ENCODE assay signal across 1 cellular context in the genomic region with DNA sequence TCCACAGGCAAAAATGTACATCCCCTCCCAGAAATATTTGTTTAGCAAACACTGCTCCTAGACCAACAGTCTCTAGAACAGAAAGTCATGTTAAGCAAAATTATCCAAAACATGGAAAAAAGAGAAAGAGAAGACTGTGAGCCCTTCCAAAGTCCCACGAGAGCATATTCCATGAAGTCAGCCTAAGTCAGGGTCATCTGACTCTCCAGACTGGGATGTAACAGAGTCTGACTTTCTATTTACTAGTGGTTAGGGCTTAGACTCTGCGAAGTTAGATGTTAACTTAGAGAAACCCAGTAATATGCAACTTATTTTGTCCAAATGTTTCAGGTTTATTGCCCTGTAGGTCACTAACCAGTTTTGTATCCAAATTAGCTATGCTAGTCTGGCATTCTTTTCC.
TF ChIP-seq lines count a peak whose summit lies in the region.

No MANE protein-coding gene starts in this region.

TF ChIP-seq in IMR-90, 13 proteins besides CTCF, POLR2A, EP300 and RAD21 (continued from another document):
- TF ChIP-seq, protein P1, sequence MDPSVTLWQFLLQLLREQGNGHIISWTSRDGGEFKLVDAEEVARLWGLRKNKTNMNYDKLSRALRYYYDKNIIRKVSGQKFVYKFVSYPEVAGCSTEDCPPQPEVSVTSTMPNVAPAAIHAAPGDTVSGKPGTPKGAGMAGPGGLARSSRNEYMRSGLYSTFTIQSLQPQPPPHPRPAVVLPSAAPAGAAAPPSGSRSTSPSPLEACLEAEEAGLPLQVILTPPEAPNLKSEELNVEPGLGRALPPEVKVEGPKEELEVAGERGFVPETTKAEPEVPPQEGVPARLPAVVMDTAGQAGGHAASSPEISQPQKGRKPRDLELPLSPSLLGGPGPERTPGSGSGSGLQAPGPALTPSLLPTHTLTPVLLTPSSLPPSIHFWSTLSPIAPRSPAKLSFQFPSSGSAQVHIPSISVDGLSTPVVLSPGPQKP (IDR thresholded peaks at IDR 0.05; ENCODE audit: borderline replicate concordance, low read depth, low read length), result no peak
- no peak for TF ChIP-seq MAFK (IDR thresholded peaks at IDR 0.05; ENCODE audit: low read depth, low read length)
- TF ChIP-seq RCOR1 (IDR thresholded peaks at IDR 0.05; ENCODE audit: insufficient replicate concordance, low read length), result no peak
- TF ChIP-seq MXI1 (IDR thresholded peaks at IDR 0.05; ENCODE audit: borderline replicate concordance, low read depth, low read length), result no peak
